31 cellular contexts compared by ENCODE assay signal in the genomic region with DNA sequence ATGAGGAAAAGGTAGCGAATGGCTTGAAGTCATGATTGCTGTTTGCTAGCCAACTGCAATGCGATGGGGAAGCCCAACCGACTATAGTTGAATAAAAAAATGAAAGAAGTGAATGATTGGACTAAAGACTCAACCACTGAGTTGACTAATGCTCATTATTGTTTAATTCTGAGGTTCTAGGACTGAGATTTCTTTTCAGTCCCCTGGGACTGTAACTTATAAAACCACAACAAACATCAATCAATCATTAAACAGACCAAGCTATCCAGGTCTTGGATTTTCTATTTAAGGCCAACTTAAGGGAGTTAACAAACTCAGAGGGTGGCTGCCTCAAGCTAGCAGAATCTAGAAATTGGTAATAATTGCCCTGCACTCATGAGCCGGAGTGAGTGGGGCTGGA.
"Had no signal": no experiment of that assay in that cellular context is flagged by ENCODE, and none has a peak within 500 bp of the region (broad histone marks: within the 10 kb centered on the region; RNA-seq: fewer than 3 reads in every experiment).

No MANE protein-coding gene starts in this region.

- DNase-seq: activated CD4-positive, alpha-beta T cell treated with anti-CD3 and anti-CD28 coated beads, Interleukin-2, amount 50 U/mL, for 1 hour; activated CD4-positive, CD25-positive, alpha-beta regulatory T cell treated with anti-CD3 and anti-CD28 coated beads, Interleukin-2, amount 50 U/mL, for 72 hours; activated CD8-positive, alpha-beta T cell treated with anti-CD3 and anti-CD28 coated beads for 36 hours; activated T-cell treated with anti-CD3 and anti-CD28 coated beads, Interleukin-2, amount 50 U/mL, for 4 hours; body of pancreas; dermis blood vessel endothelial cell; effector CD4-positive, alpha-beta T cell; hippocampal formation; midbrain; naive thymus-derived CD4-positive, alpha-beta T cell; nucleus accumbens; pancreas; sigmoid colon; small intestine; stimulated activated CD4-positive, alpha-beta T cell treated with anti-CD3 and anti-CD28 coated beads, Interleukin-4, amount 100 ng/mL, for 24 hours; T-helper 17 cell; trophoblast cell had no signal

- H3K4me1 ChIP-seq: body of pancreas, pancreas, prostate gland, sigmoid colon had no signal

- FAIRE-seq: colon, endometrium, frontal cortex, keratinocyte, pancreas, small intestine, urothelium cell line had no signal

- H3K9me3 ChIP-seq: body of pancreas, pancreas, prostate gland, sigmoid colon, thoracic aorta had no signal

- H3K27me3 ChIP-seq: body of pancreas, pancreas had no signal

- H3K27ac Mint-ChIP-seq: activated CD8-positive, alpha-beta T cell treated with anti-CD3 and anti-CD28 coated beads for 36 hours; activated naive CD4-positive, alpha-beta T cell treated with anti-CD3 and anti-CD28 coated beads, Interleukin-2, amount 50 U/mL, for 72 hours; activated T-helper 17 cell treated with anti-CD3 and anti-CD28 coated beads, Interleukin-2, amount 50 U/mL, for 72 hours; naive thymus-derived CD4-positive, alpha-beta T cell; stimulated activated effector memory CD8-positive, alpha-beta T cell treated with anti-CD3 and anti-CD28 coated beads, Interleukin-12 subunit alpha, Interleukin-12 subunit beta, amount 100 ng/mL, for 72 hours; stimulated activated naive CD8-positive, alpha-beta T cell treated with anti-CD3 and anti-CD28 coated beads, Interleukin-15, Interleukin-2, amounts not matched to agents 100 ng/mL and 50 ng/mL, for 24 hours had no signal

- H3K4me1 Mint-ChIP-seq: neural crest cell had no signal

- H3K4me3 Mint-ChIP-seq: activated CD8-positive, alpha-beta T cell treated with anti-CD3 and anti-CD28 coated beads for 36 hours; activated T-cell treated with anti-CD3 and anti-CD28 coated beads, Interleukin-2, amount 50 U/mL, for 4 hours; activated T-helper 17 cell treated with anti-CD3 and anti-CD28 coated beads, Interleukin-2, amount 50 U/mL, for 72 hours; naive thymus-derived CD4-positive, alpha-beta T cell; neural crest cell; stimulated activated effector memory CD8-positive, alpha-beta T cell treated with anti-CD3 and anti-CD28 coated beads, Interleukin-12 subunit alpha, Interleukin-12 subunit beta, amount 100 ng/mL, for 72 hours; stimulated activated naive CD8-positive, alpha-beta T cell treated with anti-CD3 and anti-CD28 coated beads, Interleukin-15, Interleukin-2, amounts not matched to agents 100 ng/mL and 50 ng/mL, for 24 hours; T-helper 17 cell had no signal

- H3K4me3 ChIP-seq: body of pancreas, lung, pancreas, prostate gland, sigmoid colon, thoracic aorta had no signal

- H3K36me3 ChIP-seq: pancreas, prostate gland, sigmoid colon, thoracic aorta had no signal

- H3K27ac ChIP-seq: body of pancreas, epithelial cell of prostate, pancreas, prostate gland, sigmoid colon, thoracic aorta had no signal

- H3K27me3 Mint-ChIP-seq: activated CD8-positive, alpha-beta T cell treated with anti-CD3 and anti-CD28 coated beads for 36 hours; activated T-helper 17 cell treated with anti-CD3 and anti-CD28 coated beads, Interleukin-2, amount 50 U/mL, for 72 hours; naive thymus-derived CD4-positive, alpha-beta T cell; stimulated activated naive CD8-positive, alpha-beta T cell treated with anti-CD3 and anti-CD28 coated beads, Interleukin-15, Interleukin-2, amounts not matched to agents 100 ng/mL and 50 ng/mL, for 24 hours; T-helper 17 cell had no signal

- H3K9me3 Mint-ChIP-seq: activated CD8-positive, alpha-beta T cell treated with anti-CD3 and anti-CD28 coated beads for 36 hours; activated naive CD4-positive, alpha-beta T cell treated with anti-CD3 and anti-CD28 coated beads, Interleukin-2, amount 50 U/mL, for 72 hours; activated T-cell treated with anti-CD3 and anti-CD28 coated beads, Interleukin-2, amount 50 U/mL, for 4 hours; activated T-helper 17 cell treated with anti-CD3 and anti-CD28 coated beads, Interleukin-2, amount 50 U/mL, for 72 hours; naive thymus-derived CD4-positive, alpha-beta T cell; neural crest cell; stimulated activated effector memory CD8-positive, alpha-beta T cell treated with anti-CD3 and anti-CD28 coated beads, Interleukin-12 subunit alpha, Interleukin-12 subunit beta, amount 100 ng/mL, for 72 hours; stimulated activated naive CD8-positive, alpha-beta T cell treated with anti-CD3 and anti-CD28 coated beads, Interleukin-15, Interleukin-2, amounts not matched to agents 100 ng/mL and 50 ng/mL, for 24 hours had no signal
